In genomic region chr11:95542868-95543551, GRCh38 we compare ENCODE assay signal across 22 cellular contexts.
"Had no signal": no experiment of that assay in that cellular context is flagged by ENCODE, and none has a peak within 500 bp of the region (broad histone marks: within the 10 kb centered on the region; RNA-seq: fewer than 3 reads in every experiment).

No MANE protein-coding gene starts in this region.

- H3K36me3 ChIP-seq: colonic mucosa, neutrophil, pancreas, right lobe of liver, stomach, thyroid gland had no signal

- DNase-seq: colonic mucosa; effector memory CD4-positive, alpha-beta T cell; hypothalamus; kidney; natural killer cell; pancreas; retina; right lobe of liver; small intestine; stimulated activated CD4-positive, alpha-beta T cell treated with anti-CD3 and anti-CD28 coated beads, Interleukin-2, amount 100 ng/mL, for 24 hours; stimulated activated CD4-positive, alpha-beta T cell treated with anti-CD3 and anti-CD28 coated beads, Interleukin-4, amount 100 ng/mL, for 24 hours; stimulated activated naive CD4-positive, alpha-beta T cell treated with Interleukin-2 at 50 U/mL for 16 hours; stomach; thyroid gland; trophoblast cell had no signal

- H3K9me3 ChIP-seq: colonic mucosa, neutrophil, pancreas, right lobe of liver, stomach, thyroid gland had no signal

- H3K4me3 Mint-ChIP-seq: dendritic cell treated with granulocyte-macrophage colony-stimulating factor and Interleukin-4, amounts not matched to agents 40 ng/mL and 50 ng/mL, for 4 days; memory B cell; natural killer cell; stimulated activated effector memory CD8-positive, alpha-beta T cell treated with anti-CD3 and anti-CD28 coated beads, Interleukin-12 subunit alpha, Interleukin-12 subunit beta, amount 100 ng/mL, for 72 hours had no signal

- H3K4me1 ChIP-seq: colonic mucosa, pancreas, right lobe of liver, stomach had no signal

- H3K27me3 ChIP-seq: colonic mucosa, neutrophil, pancreas, right lobe of liver, stomach, thyroid gland had no signal

- H3K27ac ChIP-seq: colonic mucosa, neutrophil, pancreas, right lobe of liver, stomach, thyroid gland had no signal

- H3K9me3 Mint-ChIP-seq: dendritic cell treated with granulocyte-macrophage colony-stimulating factor and Interleukin-4, amounts not matched to agents 40 ng/mL and 50 ng/mL, for 4 days; memory B cell; natural killer cell; stimulated activated effector memory CD8-positive, alpha-beta T cell treated with anti-CD3 and anti-CD28 coated beads, Interleukin-12 subunit alpha, Interleukin-12 subunit beta, amount 100 ng/mL, for 72 hours had no signal

- H3K36me3 Mint-ChIP-seq: memory B cell; natural killer cell; stimulated activated effector memory CD8-positive, alpha-beta T cell treated with anti-CD3 and anti-CD28 coated beads, Interleukin-12 subunit alpha, Interleukin-12 subunit beta, amount 100 ng/mL, for 72 hours had no signal

- H3K4me1 Mint-ChIP-seq: memory B cell; natural killer cell; stimulated activated effector memory CD8-positive, alpha-beta T cell treated with anti-CD3 and anti-CD28 coated beads, Interleukin-12 subunit alpha, Interleukin-12 subunit beta, amount 100 ng/mL, for 72 hours had no signal

- H3K27ac Mint-ChIP-seq: dendritic cell treated with granulocyte-macrophage colony-stimulating factor and Interleukin-4, amounts not matched to agents 40 ng/mL and 50 ng/mL, for 4 days; memory B cell; natural killer cell; stimulated activated effector memory CD8-positive, alpha-beta T cell treated with anti-CD3 and anti-CD28 coated beads, Interleukin-12 subunit alpha, Interleukin-12 subunit beta, amount 100 ng/mL, for 72 hours had no signal

- H3K27me3 Mint-ChIP-seq: dendritic cell treated with granulocyte-macrophage colony-stimulating factor and Interleukin-4, amounts not matched to agents 40 ng/mL and 50 ng/mL, for 4 days; memory B cell had no signal

- FAIRE-seq: endothelial cell of umbilical vein, frontal cortex, kidney, pancreas, small intestine had no signal

- H3K4me3 ChIP-seq: colonic mucosa, lung, pancreas, right lobe of liver, stomach, thyroid gland had no signal
